Comparison of ENCODE assay signal across 22 cellular contexts in genomic region chr2:222703866-222704265, GRCh38. TPM values are rescaled to one million over a fixed set of nuclear protein-coding genes. Genes with fewer than 3 reads are reported as not detected.
DNase-seq lines count a peak whose midpoint lies in the region; TF ChIP-seq lines count a peak whose summit lies in the region.
"Had no signal": no experiment of that assay in that cellular context is flagged by ENCODE, and none has a peak within 500 bp of the region (broad histone marks: within the 10 kb centered on the region; RNA-seq: fewer than 3 reads in every experiment).

No MANE protein-coding gene starts in this region.

- H3K4me2 ChIP-seq in hepatocyte, result no peak overlapping the region
- H3K4me2 ChIP-seq: BLaER1 had no signal

- TF ChIP-seq CTCF in chondrocyte (IDR thresholded peaks at IDR 0.05) (peak; percentile 15), hepatocyte (IDR thresholded peaks at IDR 0.05; ENCODE audit: poor library complexity) (no peak), mesothelial cell of epicardium (IDR thresholded peaks at IDR 0.05; ENCODE audit: unreplicated experiment) (no peak)

- H3K4me3 Mint-ChIP-seq in chondrocyte (ENCODE audit: unreplicated experiment) (no peak overlapping the region), mesothelial cell of epicardium (no peak overlapping the region)
- H3K4me3 Mint-ChIP-seq in activated CD4-positive, alpha-beta T cell treated with anti-CD3 and anti-CD28 coated beads, Interleukin-2, amount 10 ng/mL, durations not matched to agents 24 days and 14 days, result no peak overlapping the region
- H3K4me3 Mint-ChIP-seq: naive thymus-derived CD4-positive, alpha-beta T cell had no signal

- H3K36me3 Mint-ChIP-seq in chondrocyte (ENCODE audit: low read depth) (no peaks in the 10 kb centered on the region), mesothelial cell of epicardium (no peaks in the 10 kb centered on the region)
- no peaks in the 10 kb centered on the region for H3K36me3 Mint-ChIP-seq in activated CD4-positive, alpha-beta T cell treated with anti-CD3 and anti-CD28 coated beads, Interleukin-2, amount 10 ng/mL, durations not matched to agents 24 days and 14 days (ENCODE audit: low read depth)
- H3K36me3 Mint-ChIP-seq: naive thymus-derived CD4-positive, alpha-beta T cell had no signal

- DNase-seq in LHCN-M2 (ENCODE audit: low read depth), result peak; percentile 38
- DNase-seq in chondrocyte (ENCODE audit: low spot score), result no peak
- peak; percentile 49 for DNase-seq in hepatic stellate cell (ENCODE audit: low spot score)
- DNase-seq in activated CD4-positive, alpha-beta T cell treated with anti-CD3 and anti-CD28 coated beads, Interleukin-2, amount 10 ng/mL, durations not matched to agents 24 days and 14 days, result no peak
- no peak for DNase-seq in effector CD4-positive, alpha-beta T cell
- no peak for DNase-seq in hepatocyte (ENCODE audit: low spot score)
- no peak for DNase-seq in mesothelial cell of epicardium (ENCODE audit: low spot score in 2 of 2, unreplicated experiment in 2 of 2)
- DNase-seq: activated CD4-positive, alpha-beta T cell treated with anti-CD3 and anti-CD28 coated beads for 48 hours; activated CD8-positive, alpha-beta memory T cell treated with anti-CD3 and anti-CD28 coated beads, Interleukin-2, amount 50 U/mL, for 48 hours; activated effector memory CD4-positive, alpha-beta T cell treated with anti-CD3 and anti-CD28 coated beads, Interleukin-2, amount 50 U/mL, for 16 hours; amygdala; GOT3; islet precursor cell; naive thymus-derived CD4-positive, alpha-beta T cell; NCI-H187 treated with DMSO at 0.1 percent for 48 hours; NCI-H446 treated with DMSO at 0.1 percent for 48 hours; RPMI8226; stimulated activated CD4-positive, alpha-beta T cell treated with anti-CD3 and anti-CD28 coated beads, Interleukin-2, amount 100 ng/mL, for 48 hours; substantia nigra had no signal

- H3K36me3 ChIP-seq in hepatocyte (replicated peaks; ENCODE audit: insufficient read depth, low read depth), result no peaks in the 10 kb centered on the region
- H3K36me3 ChIP-seq: BLaER1 had no signal

- H3K27me3 Mint-ChIP-seq in chondrocyte (ENCODE audit: low read depth) (no peaks in the 10 kb centered on the region), mesothelial cell of epicardium (ENCODE audit: low read depth) (peaks cover 7% of the 10 kb centered on the region)
- H3K27me3 Mint-ChIP-seq in activated CD4-positive, alpha-beta T cell treated with anti-CD3 and anti-CD28 coated beads, Interleukin-2, amount 10 ng/mL, durations not matched to agents 24 days and 14 days, result peaks cover 42% of the 10 kb centered on the region

- H3K9me3 ChIP-seq in hepatocyte (ENCODE audit: low read depth), result no peaks in the 10 kb centered on the region
- H3K9me3 ChIP-seq: BLaER1 had no signal

- H4K20me1 ChIP-seq in hepatocyte (ENCODE audit: insufficient read depth, poor library complexity, severe bottlenecking), result no peaks in the 10 kb centered on the region
- H4K20me1 ChIP-seq: BLaER1 had no signal

- no peak overlapping the region for H3K4me3 ChIP-seq in hepatocyte
- H3K4me3 ChIP-seq: BLaER1 had no signal

- no peaks in the 10 kb centered on the region for H3K4me1 ChIP-seq in hepatocyte (ENCODE audit: insufficient read depth)

- no peaks in the 10 kb centered on the region for H3K9me3 Mint-ChIP-seq in chondrocyte (ENCODE audit: low read depth)
- H3K9me3 Mint-ChIP-seq in activated CD4-positive, alpha-beta T cell treated with anti-CD3 and anti-CD28 coated beads, Interleukin-2, amount 10 ng/mL, durations not matched to agents 24 days and 14 days, result no peaks in the 10 kb centered on the region
- no peaks in the 10 kb centered on the region for H3K9me3 Mint-ChIP-seq in mesothelial cell of epicardium

- WGBS in hepatocyte (ENCODE audit: low lambda C conversion rate, missing lambda C conversion rate), result 78% methylated on average over 4 of the region's 4 CpGs

- H3K4me1 Mint-ChIP-seq in chondrocyte (ENCODE audit: low read depth), result peaks cover 49% of the 10 kb centered on the region
- peaks cover 23% of the 10 kb centered on the region for H3K4me1 Mint-ChIP-seq in activated CD4-positive, alpha-beta T cell treated with anti-CD3 and anti-CD28 coated beads, Interleukin-2, amount 10 ng/mL, durations not matched to agents 24 days and 14 days
- H3K4me1 Mint-ChIP-seq in mesothelial cell of epicardium, result peaks cover 18% of the 10 kb centered on the region

- no peaks in the 10 kb centered on the region for H3K27me3 ChIP-seq in hepatocyte
- H3K27me3 ChIP-seq: BLaER1 had no signal

- H2AFZ ChIP-seq in hepatocyte, result no peak overlapping the region
- H2AFZ ChIP-seq: parathyroid adenoma had no signal

- intact Hi-C loops in activated CD4-positive, alpha-beta T cell treated with anti-CD3 and anti-CD28 coated beads, Interleukin-2, amount 10 ng/mL, durations not matched to agents 24 days and 14 days (cut with micrococcal nuclease), result no loop called here

- no peaks in the 10 kb centered on the region for H3K79me2 ChIP-seq in hepatocyte
- H3K79me2 ChIP-seq: parathyroid adenoma had no signal

- no peaks in the 10 kb centered on the region for H3K9me2 ChIP-seq in hepatocyte (replicated peaks; ENCODE audit: insufficient read depth)

- H3K27ac ChIP-seq in hepatocyte, result no peak overlapping the region
- H3K27ac ChIP-seq: BLaER1, parathyroid adenoma had no signal

- peak overlapping the region; percentile 42 for H3K27ac Mint-ChIP-seq in chondrocyte (ENCODE audit: unreplicated experiment)
- H3K27ac Mint-ChIP-seq in activated CD4-positive, alpha-beta T cell treated with anti-CD3 and anti-CD28 coated beads, Interleukin-2, amount 10 ng/mL, durations not matched to agents 24 days and 14 days, result no peak overlapping the region
- H3K27ac Mint-ChIP-seq in mesothelial cell of epicardium, result no peak overlapping the region
- H3K27ac Mint-ChIP-seq: naive thymus-derived CD4-positive, alpha-beta T cell had no signal

RNA-seq across cellular contexts. Expression of gene MOGAT1, which starts 32.4 kb away (rescaled TPM):
- total RNA-seq in LHCN-M2 (2014; rRNA removed) (not detected in 2 replicates), chondrocyte (not detected in 3 replicates), hepatocyte (not detected in 2 replicates), mesothelial cell of epicardium (not detected in 3 replicates)
- not detected for polyA plus RNA-seq in LHCN-M2 (2012)
- total RNA-seq in activated CD4-positive, alpha-beta T cell treated with anti-CD3 and anti-CD28 coated beads, Interleukin-2, amount 10 ng/mL, durations not matched to agents 24 days and 14 days, result not detected in 2 replicates
- polyA plus RNA-seq in hepatocyte, result 0.15 TPM in 1 of 2 replicates, not detected in the other
- total RNA-seq: lung microvascular endothelial cell; naive thymus-derived CD4-positive, alpha-beta T cell had no signal
- polyA plus RNA-seq: naive thymus-derived CD4-positive, alpha-beta T cell had no signal

RNA-seq across cellular contexts. Expression of gene FARSB, which starts 48.0 kb away (rescaled TPM):
- total RNA-seq in LHCN-M2 (2014; rRNA removed) (39.1 and 43.8 TPM in 2 replicates), chondrocyte (14.8 to 23.7 TPM (median 15.5 TPM) in 3 replicates), hepatocyte (12.9 and 14.2 TPM in 2 replicates), mesothelial cell of epicardium (17.7 to 19.1 TPM (median 18.5 TPM) in 3 replicates)
- 25.3 TPM for polyA plus RNA-seq in LHCN-M2 (2012)
- total RNA-seq in activated CD4-positive, alpha-beta T cell treated with anti-CD3 and anti-CD28 coated beads, Interleukin-2, amount 10 ng/mL, durations not matched to agents 24 days and 14 days, result 57.4 and 58.5 TPM in 2 replicates
- polyA plus RNA-seq in hepatocyte, result 15.0 and 17.1 TPM in 2 replicates

Comparison
In these comparisons a context has a peak if more than half of its experiments do, and no peak if none do; other contexts are left out.
1. DNase-seq: peak in LHCN-M2 (single experiment) and hepatic stellate cell (single experiment); none in chondrocyte (single experiment), activated CD4-positive, alpha-beta T cell treated with anti-CD3 and anti-CD28 coated beads, Interleukin-2, amount 10 ng/mL, durations not matched to agents 24 days and 14 days (single experiment), effector CD4-positive, alpha-beta T cell (single experiment), hepatocyte (single experiment) and mesothelial cell of epicardium (0 of 2).